In genomic region chr1:92844439-92844838, GRCh38 we compare ENCODE assay signal across 19 cellular contexts.
"Had no signal": no experiment of that assay in that cellular context is flagged by ENCODE, and none has a peak within 500 bp of the region (broad histone marks: within the 10 kb centered on the region; RNA-seq: fewer than 3 reads in every experiment).

No MANE protein-coding gene starts in this region.

- H3K4me3 Mint-ChIP-seq: naive thymus-derived CD8-positive, alpha-beta T cell; neural progenitor cell; stimulated activated effector memory CD8-positive, alpha-beta T cell treated with anti-CD3 and anti-CD28 coated beads, Interleukin-12 subunit alpha, Interleukin-12 subunit beta, amount 100 ng/mL, for 72 hours had no signal

- H3K36me3 ChIP-seq: ovary, uterus had no signal

- H3K4me3 ChIP-seq: heart right ventricle, mucosa of descending colon, neural progenitor cell, ovary, smooth muscle cell, suprapubic skin, thyroid gland, upper lobe of left lung, uterus had no signal

- H3K27me3 ChIP-seq: heart right ventricle, neural progenitor cell, ovary, suprapubic skin, thyroid gland, upper lobe of left lung, uterus had no signal

- DNase-seq: cortex of kidney; effector memory CD4-positive, alpha-beta T cell; heart right ventricle; hypothalamus; kidney glomerular epithelial cell; mucosa of descending colon; naive thymus-derived CD8-positive, alpha-beta T cell; ovary; right cardiac atrium; stimulated activated CD4-positive, alpha-beta T cell treated with anti-CD3 and anti-CD28 coated beads, Interleukin-2, amount 100 ng/mL, for 48 hours; stimulated activated naive CD8-positive, alpha-beta T cell treated with anti-CD3 and anti-CD28 coated beads, Interleukin-15, Interleukin-2, amounts not matched to agents 100 U/mL and 50 U/mL, for 24 hours; thyroid gland; upper lobe of left lung; uterus had no signal

- H3K4me1 ChIP-seq: neural progenitor cell, thyroid gland, uterus had no signal

- H3K27me3 Mint-ChIP-seq: naive thymus-derived CD8-positive, alpha-beta T cell had no signal

- H3K9me3 Mint-ChIP-seq: naive thymus-derived CD8-positive, alpha-beta T cell; neural progenitor cell; stimulated activated effector memory CD8-positive, alpha-beta T cell treated with anti-CD3 and anti-CD28 coated beads, Interleukin-12 subunit alpha, Interleukin-12 subunit beta, amount 100 ng/mL, for 72 hours had no signal

- H3K27ac ChIP-seq: heart right ventricle, neural progenitor cell, ovary, suprapubic skin, thyroid gland, upper lobe of left lung, uterus had no signal

- ATAC-seq: esophagus mucosa; heart right ventricle; mucosa of descending colon; naive thymus-derived CD8-positive, alpha-beta T cell; right cardiac atrium; stimulated activated effector memory CD8-positive, alpha-beta T cell treated with anti-CD3 and anti-CD28 coated beads, Interleukin-12 subunit alpha, Interleukin-12 subunit beta, amount 100 ng/mL, for 72 hours; stimulated activated naive CD8-positive, alpha-beta T cell treated with anti-CD3 and anti-CD28 coated beads, Interleukin-15, Interleukin-2, amounts not matched to agents 100 U/mL and 50 U/mL, for 24 hours had no signal

- H3K9me3 ChIP-seq: heart right ventricle, mucosa of descending colon, ovary, suprapubic skin, thyroid gland, upper lobe of left lung, uterus had no signal

- H3K27ac Mint-ChIP-seq: neural progenitor cell; stimulated activated effector memory CD8-positive, alpha-beta T cell treated with anti-CD3 and anti-CD28 coated beads, Interleukin-12 subunit alpha, Interleukin-12 subunit beta, amount 100 ng/mL, for 72 hours had no signal
